14 cellular contexts compared by ENCODE assay signal in genomic region chr12:53326460-53327185, GRCh38. TPM values are rescaled to one million over a fixed set of nuclear protein-coding genes. Genes with fewer than 3 reads are reported as not detected.
DNase-seq lines count a peak whose midpoint lies in the region; ATAC-seq, FAIRE-seq and TF ChIP-seq lines count a peak whose summit lies in the region.
"Had no signal": no experiment of that assay in that cellular context is flagged by ENCODE, and none has a peak within 500 bp of the region (broad histone marks: within the 10 kb centered on the region; RNA-seq: fewer than 3 reads in every experiment).

No MANE protein-coding gene starts in this region.

- DNase-seq in activated naive CD4-positive, alpha-beta T cell treated with anti-CD3 and anti-CD28 coated beads for 36 hours, result no peak
- DNase-seq in activated naive CD4-positive, alpha-beta T cell (lab: John Stamatoyannopoulos, UW), result no peak
- no peak for DNase-seq in T-helper 17 cell
- no peak for DNase-seq in glutamatergic neuron
- no peak for DNase-seq in substantia nigra (lab: John Stamatoyannopoulos, UW)
- no peak for DNase-seq in NCI-H1105 (lab: John Stamatoyannopoulos, UW)
- DNase-seq in thyroid gland, result no peak
- DNase-seq in HTR-8/SVneo (ENCODE audit: insufficient read length, low spot score), result no peak
- DNase-seq: NCI-H524 treated with DMSO at 0.1 percent for 48 hours had no signal

- peaks cover 18 to 23% of the 10 kb centered on the region in 2 donors for H3K4me1 ChIP-seq in thyroid gland

- no peaks in the 10 kb centered on the region for H3K9me3 ChIP-seq in T-helper 17 cell (ENCODE audit: control insufficient read depth, low read length, poor library complexity, severe bottlenecking)
- H3K9me3 ChIP-seq in thyroid gland, result no peaks in the 10 kb centered on the region
- H3K9me3 ChIP-seq: BE2C, SJCRH30 had no signal

- H3K27me3 Mint-ChIP-seq in activated naive CD4-positive, alpha-beta T cell treated with anti-CD3 and anti-CD28 coated beads for 36 hours (ENCODE audit: low read depth), result no peaks in the 10 kb centered on the region
- peaks cover 7% of the 10 kb centered on the region for H3K27me3 Mint-ChIP-seq in T-helper 17 cell
- H3K27me3 Mint-ChIP-seq in glutamatergic neuron (ENCODE audit: unreplicated experiment), result peaks cover 24% of the 10 kb centered on the region

- H3K4me3 Mint-ChIP-seq in activated naive CD4-positive, alpha-beta T cell treated with anti-CD3 and anti-CD28 coated beads for 36 hours, result peak overlapping the region; percentile 70
- H3K4me3 Mint-ChIP-seq in T-helper 17 cell (peak overlapping the region; percentile 85), glutamatergic neuron (ENCODE audit: unreplicated experiment) (peak overlapping the region; percentile 80)

- H3K27ac ChIP-seq in substantia nigra (ENCODE audit: low read depth, low read length, poor library complexity, severe bottlenecking), result peak overlapping the region; percentile 100
- no peak overlapping the region for H3K27ac ChIP-seq in thyroid gland
- H3K27ac ChIP-seq: SJCRH30 had no signal

- 77 to 78% methylated on average over 8 of the region's 8 CpGs for WGBS in thyroid gland, 2 donors

- FAIRE-seq in HTR-8/SVneo (lab: Jason Lieb, UNC), result no peak
- FAIRE-seq: keratinocyte had no signal

- intact Hi-C loops in activated naive CD4-positive, alpha-beta T cell treated with anti-CD3 and anti-CD28 coated beads for 36 hours (cut with micrococcal nuclease), result loop anchor here (10.0 kb wide), 1 partner anchor 1658 kb away; the partner anchor contains the start of gene TESPA1
- intact Hi-C loops in thyroid gland (cut with DNase I), result loop anchor here (10.0 kb wide), 2 partner anchors 98 to 178 kb away; partner anchors contain the start of genes AMHR2, NPFF and TARBP2

- H3K4me1 Mint-ChIP-seq in activated naive CD4-positive, alpha-beta T cell treated with anti-CD3 and anti-CD28 coated beads for 36 hours (ENCODE audit: low read depth), result peaks cover 17% of the 10 kb centered on the region
- peaks cover 13% of the 10 kb centered on the region for H3K4me1 Mint-ChIP-seq in T-helper 17 cell
- peaks cover 5% of the 10 kb centered on the region for H3K4me1 Mint-ChIP-seq in glutamatergic neuron (ENCODE audit: low read depth, unreplicated experiment)

- H3K27me3 ChIP-seq in thyroid gland, result no peaks in the 10 kb centered on the region
- H3K27me3 ChIP-seq: BE2C had no signal

- no peak overlapping the region for H3K4me3 ChIP-seq in thyroid gland (replicated peaks in 1 of 3)

- ATAC-seq in T-helper 17 cell, result no peak
- ATAC-seq: esophagus mucosa had no signal

- no peaks in the 10 kb centered on the region for H3K36me3 ChIP-seq in thyroid gland
- H3K36me3 ChIP-seq: BE2C, SJCRH30 had no signal

- TF ChIP-seq CTCF in glutamatergic neuron (IDR thresholded peaks at IDR 0.05; ENCODE audit: partially characterized antibody, unreplicated experiment) (no peak), thyroid gland (IDR thresholded peaks at IDR 0.05) (no peak)

- CTCF ChIA-PET in activated naive CD4-positive, alpha-beta T cell treated with anti-CD3 and anti-CD28 coated beads for 36 hours (lab: Charles Lee), result interaction anchor here (0.6 to 12.9 kb wide), 15 partner anchors 10 to 186 kb away, joined by 3 to 196 read pairs (median 3); partner anchors contain the start of gene SP1

- H3K36me3 Mint-ChIP-seq in activated naive CD4-positive, alpha-beta T cell treated with anti-CD3 and anti-CD28 coated beads for 36 hours (ENCODE audit: low read depth), result no peaks in the 10 kb centered on the region
- H3K36me3 Mint-ChIP-seq in T-helper 17 cell (ENCODE audit: low read depth) (peaks cover 4% of the 10 kb centered on the region), glutamatergic neuron (ENCODE audit: unreplicated experiment) (no peaks in the 10 kb centered on the region)

- no peaks in the 10 kb centered on the region for H3K9me3 Mint-ChIP-seq in activated naive CD4-positive, alpha-beta T cell treated with anti-CD3 and anti-CD28 coated beads for 36 hours
- H3K9me3 Mint-ChIP-seq in glutamatergic neuron (ENCODE audit: unreplicated experiment), result peaks cover 5% of the 10 kb centered on the region

- TF ChIP-seq POLR2A in thyroid gland (IDR thresholded peaks at IDR 0.05), result no peak

- no peak overlapping the region for H3K27ac Mint-ChIP-seq in activated naive CD4-positive, alpha-beta T cell treated with anti-CD3 and anti-CD28 coated beads for 36 hours
- H3K27ac Mint-ChIP-seq in T-helper 17 cell, result no peak overlapping the region
- H3K27ac Mint-ChIP-seq in glutamatergic neuron (ENCODE audit: unreplicated experiment), result no peak overlapping the region

RNA-seq across cellular contexts. Expression of gene AAAS, which starts 5.2 kb away (rescaled TPM):
- 10 to 100 TPM; 81.0 to 83.4 TPM for total RNA-seq in activated naive CD4-positive, alpha-beta T cell treated with anti-CD3 and anti-CD28 coated beads for 36 hours
- total RNA-seq in T-helper 17 cell (10 to 100 TPM; 31.2 to 31.8 TPM), glutamatergic neuron (ENCODE audit: unreplicated experiment) (57.5 TPM), thyroid gland (10 to 100 TPM; 45.6 to 67.6 (median 47.2) TPM)

RNA-seq across cellular contexts. Expression of gene SP7, which starts 9.5 kb away (rescaled TPM):
- not detected for total RNA-seq in activated naive CD4-positive, alpha-beta T cell treated with anti-CD3 and anti-CD28 coated beads for 36 hours
- total RNA-seq in T-helper 17 cell (not detected), glutamatergic neuron (ENCODE audit: unreplicated experiment) (not detected), thyroid gland (not detected)
- total RNA-seq: esophagus mucosa, occipital lobe, SJCRH30 had no signal

RNA-seq across cellular contexts. Expression of gene MYG1, which starts 27.1 kb away (rescaled TPM):
- 10 to 100 TPM; 59.6 to 68.4 TPM for total RNA-seq in activated naive CD4-positive, alpha-beta T cell treated with anti-CD3 and anti-CD28 coated beads for 36 hours
- 10 to 100 TPM; 30.6 to 32.5 TPM for total RNA-seq in T-helper 17 cell
- total RNA-seq in glutamatergic neuron (ENCODE audit: unreplicated experiment), result 66.1 TPM
- 10 to 100 TPM; 36.7 to 63.8 (median 51.6) TPM for total RNA-seq in thyroid gland

RNA-seq across cellular contexts. Expression of gene PFDN5, which starts 31.3 kb away (rescaled TPM):
- 100 to 1,000 TPM; 376 to 383 TPM for total RNA-seq in activated naive CD4-positive, alpha-beta T cell treated with anti-CD3 and anti-CD28 coated beads for 36 hours
- total RNA-seq in T-helper 17 cell (100 to 1,000 TPM; 566 to 600 TPM), glutamatergic neuron (ENCODE audit: unreplicated experiment) (292 TPM), thyroid gland (1,000 to 10,000 TPM in 1 of 4 donors, 100 to 1,000 TPM in 3; 656 to 1,200 (median 763) TPM)

RNA-seq across cellular contexts. Expression of gene SP1, which starts 53.4 kb away (rescaled TPM):
- total RNA-seq in activated naive CD4-positive, alpha-beta T cell treated with anti-CD3 and anti-CD28 coated beads for 36 hours, result 10 to 100 TPM; 87.6 to 91.9 TPM
- total RNA-seq in T-helper 17 cell (10 to 100 TPM; 69.6 to 75.1 TPM), glutamatergic neuron (ENCODE audit: unreplicated experiment) (34.8 TPM), thyroid gland (10 to 100 TPM; 55.9 to 73.1 (median 67.7) TPM)
